In genomic region chr3:38164966-38165721, GRCh38 we compare ENCODE assay signal across 1 cellular context.
A peak's percentile ranks its signal among the peaks of the same experiment; 100 is the strongest.
TF ChIP-seq lines count a peak whose summit lies in the region.

Gene OXSR1, plus strand, starts transcription at chr3:38165537. Its CDS starts 340 bp downstream, at chr3:38165877.

TF ChIP-seq in GM12878, 131 proteins besides CTCF, POLR2A, EP300 and RAD21 (continued from another document and continues in another):
- TF ChIP-seq CEBPZ (IDR thresholded peaks at IDR 0.05; ENCODE audit: low read depth, low read length), result peak; percentile 40; the same call in 1 of the 2 replicates
- TF ChIP-seq SP1 (IDR thresholded peaks at IDR 0.05; ENCODE audit: low read depth, low read length), result peak; percentile 94
- no peak for TF ChIP-seq CHD4 (IDR thresholded peaks at IDR 0.05)
- no peak for TF ChIP-seq MYB (IDR thresholded peaks at IDR 0.05; ENCODE audit: borderline replicate concordance, low read depth, low read length)
- TF ChIP-seq MLLT1 (IDR thresholded peaks at IDR 0.05), result peak; percentile 77
- no peak for TF ChIP-seq CBX5 (IDR thresholded peaks at IDR 0.05; ENCODE audit: low read depth)
- peak; percentile 90 for TF ChIP-seq NR2C1 (IDR thresholded peaks at IDR 0.05)
- TF ChIP-seq GABPA (IDR thresholded peaks at IDR 0.05; ENCODE audit: low read depth), result peak; percentile 92
- no peak for TF ChIP-seq STAT3 (IDR thresholded peaks at IDR 0.05; ENCODE audit: low read depth, low read length)
- peak; percentile 88 for TF ChIP-seq E2F8 (IDR thresholded peaks at IDR 0.05; ENCODE audit: low read depth, partially characterized antibody)
- no peak for TF ChIP-seq PRDM15 (CRISPR knock-in tag; IDR thresholded peaks at IDR 0.05)
- TF ChIP-seq PML (IDR thresholded peaks at IDR 0.05; ENCODE audit: low read length), result no peak; the same call in 1 of the 2 replicates
- 0 out of 2 replicates have a peak, but pooled peaks have one; percentile 47 for TF ChIP-seq RFX5 (IDR thresholded peaks at IDR 0.05; ENCODE audit: low read depth, low read length)
- TF ChIP-seq FOXK2 (IDR thresholded peaks at IDR 0.05), result no peak
- no peak for TF ChIP-seq BMI1 (IDR thresholded peaks at IDR 0.05; ENCODE audit: borderline replicate concordance)
- TF ChIP-seq REST (IDR thresholded peaks at IDR 0.05; ENCODE audit: low read depth, low read length), result no peak
- TF ChIP-seq CBX3 (IDR thresholded peaks at IDR 0.05; ENCODE audit: borderline replicate concordance, low read depth), result no peak
- no peak for TF ChIP-seq ZNF384 (IDR thresholded peaks at IDR 0.05; ENCODE audit: borderline replicate concordance, low read depth, low read length)
- TF ChIP-seq HDAC6 (IDR thresholded peaks at IDR 0.05; ENCODE audit: unreplicated experiment), result no peak
- TF ChIP-seq ZNF274 (IDR thresholded peaks at IDR 0.05; ENCODE audit: insufficient read depth, insufficient read length), result no peak
- no peak for TF ChIP-seq RCOR1 (conservative IDR thresholded peaks at IDR 0.05; ENCODE audit: low read depth, low read length)
- TF ChIP-seq ESRRA (IDR thresholded peaks at IDR 0.05; ENCODE audit: low read length), result peak; percentile 61; the same call in 1 of the 2 replicates
- TF ChIP-seq WRNIP1 (IDR thresholded peaks at IDR 0.05; ENCODE audit: borderline replicate concordance, low read depth, low read length), result no peak
- TF ChIP-seq TARDBP (IDR thresholded peaks at IDR 0.05; ENCODE audit: borderline replicate concordance), result no peak
- TF ChIP-seq IRF3 (IDR thresholded peaks at IDR 0.05), result peak; percentile 84
- no peak; the same call in 1 of the 2 replicates for TF ChIP-seq MTA2 (IDR thresholded peaks at IDR 0.05; ENCODE audit: low read depth)
- TF ChIP-seq YY1 (IDR thresholded peaks at IDR 0.05; ENCODE audit: low read depth, low read length), result peak; percentile 99
- no peak; the same call in 1 of the 2 replicates for TF ChIP-seq EED (IDR thresholded peaks at IDR 0.05; ENCODE audit: low read depth)
- no peak for TF ChIP-seq HDAC2 (IDR thresholded peaks at IDR 0.05)
- peak in 1 of 2 experiments; percentile 73; a peak in 1 of 4 replicates for TF ChIP-seq SRF (IDR thresholded peaks at IDR 0.05; ENCODE audit: low read depth in 2 of 2, low read length in 2 of 2)
- TF ChIP-seq ZNF24 (IDR thresholded peaks at IDR 0.05), result no peak
- no peak for TF ChIP-seq NFXL1 (IDR thresholded peaks at IDR 0.05; ENCODE audit: borderline replicate concordance)
- TF ChIP-seq STAT1 (conservative IDR thresholded peaks at IDR 0.05), result peak; percentile 52; the same call in 1 of the 2 replicates
- no peak for TF ChIP-seq ZBTB11 (CRISPR knock-in tag; IDR thresholded peaks at IDR 0.05)
- no peak for TF ChIP-seq ZBED1 (IDR thresholded peaks at IDR 0.05; ENCODE audit: borderline replicate concordance)
- peak; percentile 1; the same call in 1 of the 2 replicates for TF ChIP-seq USF2 (IDR thresholded peaks at IDR 0.05; ENCODE audit: borderline replicate concordance, low read depth, low read length)
- no peak for TF ChIP-seq TCF7 (IDR thresholded peaks at IDR 0.05; ENCODE audit: borderline replicate concordance)
- TF ChIP-seq FOXM1 (IDR thresholded peaks at IDR 0.05; ENCODE audit: low read depth, low read length), result no peak
